8 cellular contexts compared by ENCODE assay signal in genomic region chr17:28334666-28335200, GRCh38. TPM values are rescaled to one million over a fixed set of nuclear protein-coding genes. Genes with fewer than 3 reads are reported as not detected.
DNase-seq lines count a peak whose midpoint lies in the region; ATAC-seq and TF ChIP-seq lines count a peak whose summit lies in the region.

No MANE protein-coding gene starts in this region.

- H3F3A ChIP-seq in Loucy (ENCODE audit: low read depth) (no peaks in the 10 kb centered on the region), neural cell (ENCODE audit: insufficient read depth, low read length, poor library complexity, severe bottlenecking) (no peaks in the 10 kb centered on the region)

- no peaks in the 10 kb centered on the region for H3K9me2 ChIP-seq in Loucy (replicated peaks; ENCODE audit: low read depth, low read length)
- H3K9me2 ChIP-seq in neural cell (ENCODE audit: insufficient read depth, low read length), result no peaks in the 10 kb centered on the region

- no peaks in the 10 kb centered on the region for H3K27me3 Mint-ChIP-seq in CD4-positive, CD25-positive, alpha-beta regulatory T cell

- peak overlapping the region; percentile 63 for H3K4me3 ChIP-seq in CD4-positive, CD25-positive, alpha-beta regulatory T cell (ENCODE audit: low read depth, low read length)
- peak overlapping the region; percentile 97 for H3K4me3 ChIP-seq in Loucy (ENCODE audit: low read length, poor library complexity, severe bottlenecking)
- H3K4me3 ChIP-seq in dorsolateral prefrontal cortex, result peak overlapping the region; percentile 76 to 100 (median 98)
- peak overlapping the region; percentile 88 for H3K4me3 ChIP-seq in neural cell (ENCODE audit: low read length)

- peak overlapping the region; percentile 96 for H2AFZ ChIP-seq in Loucy (ENCODE audit: low read length)
- peak overlapping the region; percentile 61 for H2AFZ ChIP-seq in neural cell (ENCODE audit: low read depth, low read length)

- peak overlapping the region; percentile 95 to 98 (median 97) for H3K4me3 Mint-ChIP-seq in CD4-positive, CD25-positive, alpha-beta regulatory T cell

- peaks cover 4 to 56% (median 43%) of the 10 kb centered on the region in 4 donors for H3K4me1 Mint-ChIP-seq in CD4-positive, CD25-positive, alpha-beta regulatory T cell

- H3K36me3 Mint-ChIP-seq in CD4-positive, CD25-positive, alpha-beta regulatory T cell, result peaks cover 4% of the 10 kb centered on the region

- no peak for TF ChIP-seq RAD21 in neural cell (conservative IDR thresholded peaks at IDR 0.05)

- TF ChIP-seq CTCF in Loucy (conservative IDR thresholded peaks at IDR 0.05; ENCODE audit: low read length) (no peak), dorsolateral prefrontal cortex (IDR thresholded peaks at IDR 0.05 in 54 of 56, conservative IDR thresholded peaks at IDR 0.05 in 2 of 56; ENCODE audit: low read depth in 1 of 56, partially characterized antibody in 56 of 56) (no peak), neural cell (IDR thresholded peaks at IDR 0.05; ENCODE audit: poor library complexity, severe bottlenecking) (no peak)

- peak overlapping the region; percentile 74 for H3K9ac ChIP-seq in Loucy (ENCODE audit: low read depth, low read length, poor library complexity, severe bottlenecking)
- H3K9ac ChIP-seq in neural cell (ENCODE audit: low read length), result peak overlapping the region; percentile 87

- peak overlapping the region; percentile 92 for H3K27ac ChIP-seq in CD4-positive, CD25-positive, alpha-beta regulatory T cell (ENCODE audit: insufficient read depth, low read length, poor library complexity, severe bottlenecking)
- peak overlapping the region in 55 of 59 donors; percentile 9 to 96 (median 87) for H3K27ac ChIP-seq in dorsolateral prefrontal cortex
- H3K27ac ChIP-seq in neural cell (ENCODE audit: low read length), result peak overlapping the region; percentile 94

- intact Hi-C loops in dorsolateral prefrontal cortex (cut with DNase I), result loop anchor here (1.0 to 5.0 kb wide), 3 partner anchors 16 to 618 kb away; partner anchors contain the start of genes POLDIP2 (in 2 of the 2), PHF12 (in 1 of the 2) and TMEM97 (in 1 of the 2)

- peaks cover 26% of the 10 kb centered on the region for H3K4me1 ChIP-seq in CD4-positive, CD25-positive, alpha-beta regulatory T cell (ENCODE audit: control insufficient read depth, insufficient read depth, low read length, poor library complexity, severe bottlenecking)
- peaks cover 24% of the 10 kb centered on the region for H3K4me1 ChIP-seq in Loucy (ENCODE audit: insufficient read depth, low read length, poor library complexity, severe bottlenecking)

- DNase-seq in CD4-positive, CD25-positive, alpha-beta regulatory T cell, result no peak
- DNase-seq in dorsolateral prefrontal cortex (peak in 2 of 10 donors; percentile 33 to 35), GF-D8 (lab: John Stamatoyannopoulos, UW) (no peak), GDM1 (lab: John Stamatoyannopoulos, UW) (no peak), superior temporal gyrus (ENCODE audit: extremely low spot score) (no peak)
- no peak for DNase-seq in stimulated activated CD4-positive, alpha-beta T cell treated with anti-CD3 and anti-CD28 coated beads, Interleukin-2, amount 100 ng/mL, for 48 hours

- H3K36me3 ChIP-seq in CD4-positive, CD25-positive, alpha-beta regulatory T cell (ENCODE audit: control insufficient read depth, insufficient read depth, low read length), result peaks cover 15% of the 10 kb centered on the region
- no peaks in the 10 kb centered on the region; the same call in 1 of the 2 replicates for H3K36me3 ChIP-seq in Loucy (ENCODE audit: insufficient read depth, low read length)
- no peaks in the 10 kb centered on the region for H3K36me3 ChIP-seq in neural cell (ENCODE audit: insufficient read depth, low read length)

- H3K79me2 ChIP-seq in Loucy (ENCODE audit: insufficient read depth, low read length), result peaks cover 39% of the 10 kb centered on the region; the same call in 1 of the 2 replicates
- H3K79me2 ChIP-seq in neural cell (replicated peaks; ENCODE audit: insufficient read depth, low read length), result peaks cover 53% of the 10 kb centered on the region

- no peaks in the 10 kb centered on the region for H3K9me3 Mint-ChIP-seq in CD4-positive, CD25-positive, alpha-beta regulatory T cell

- no peak for TF ChIP-seq EP300 in neural cell (conservative IDR thresholded peaks at IDR 0.05; ENCODE audit: poor library complexity, severe bottlenecking)

- H3K4me2 ChIP-seq in Loucy (ENCODE audit: low read depth, low read length, poor library complexity, severe bottlenecking) (peak overlapping the region; percentile 84), neural cell (ENCODE audit: low read length) (peak overlapping the region; percentile 99)

- no peaks in the 10 kb centered on the region for H3K9me3 ChIP-seq in CD4-positive, CD25-positive, alpha-beta regulatory T cell (ENCODE audit: control insufficient read depth in 2 of 2, low read length in 2 of 2)
- no peaks in the 10 kb centered on the region for H3K9me3 ChIP-seq in Loucy (ENCODE audit: insufficient read depth, low read depth, low read length)
- no peaks in the 10 kb centered on the region for H3K9me3 ChIP-seq in neural cell (ENCODE audit: low read length)

- H3K27me3 ChIP-seq in CD4-positive, CD25-positive, alpha-beta regulatory T cell (ENCODE audit: control insufficient read depth, insufficient read depth, low read length), result no peaks in the 10 kb centered on the region
- no peaks in the 10 kb centered on the region for H3K27me3 ChIP-seq in Loucy (ENCODE audit: insufficient read depth, low read length, poor library complexity, severe bottlenecking)
- no peaks in the 10 kb centered on the region for H3K27me3 ChIP-seq in dorsolateral prefrontal cortex
- H3K27me3 ChIP-seq in neural cell (ENCODE audit: insufficient read depth, low read depth, low read length), result no peaks in the 10 kb centered on the region

- ATAC-seq in CD4-positive, CD25-positive, alpha-beta regulatory T cell (ENCODE audit: low read depth in 2 of 2), result no peak

- H3K27ac Mint-ChIP-seq in CD4-positive, CD25-positive, alpha-beta regulatory T cell, result peak overlapping the region; percentile 84 to 97 (median 96)

- H4K20me1 ChIP-seq in Loucy (ENCODE audit: insufficient read depth, low read length, poor library complexity, severe bottlenecking), result peaks cover 4% of the 10 kb centered on the region
- H4K20me1 ChIP-seq in neural cell (ENCODE audit: insufficient read depth), result no peaks in the 10 kb centered on the region

TF ChIP-seq in neural cell, 6 proteins besides CTCF, POLR2A, EP300 and RAD21:
- TF ChIP-seq EZH2 (IDR thresholded peaks at IDR 0.05; ENCODE audit: borderline replicate concordance, insufficient read depth, low read length, poor library complexity, severe bottlenecking), result no peak
- no peak for TF ChIP-seq SMC3 (conservative IDR thresholded peaks at IDR 0.05; ENCODE audit: poor library complexity)
- TF ChIP-seq TAF1 (IDR thresholded peaks at IDR 0.05; ENCODE audit: low read depth), result no peak
- TF ChIP-seq, protein P1, sequence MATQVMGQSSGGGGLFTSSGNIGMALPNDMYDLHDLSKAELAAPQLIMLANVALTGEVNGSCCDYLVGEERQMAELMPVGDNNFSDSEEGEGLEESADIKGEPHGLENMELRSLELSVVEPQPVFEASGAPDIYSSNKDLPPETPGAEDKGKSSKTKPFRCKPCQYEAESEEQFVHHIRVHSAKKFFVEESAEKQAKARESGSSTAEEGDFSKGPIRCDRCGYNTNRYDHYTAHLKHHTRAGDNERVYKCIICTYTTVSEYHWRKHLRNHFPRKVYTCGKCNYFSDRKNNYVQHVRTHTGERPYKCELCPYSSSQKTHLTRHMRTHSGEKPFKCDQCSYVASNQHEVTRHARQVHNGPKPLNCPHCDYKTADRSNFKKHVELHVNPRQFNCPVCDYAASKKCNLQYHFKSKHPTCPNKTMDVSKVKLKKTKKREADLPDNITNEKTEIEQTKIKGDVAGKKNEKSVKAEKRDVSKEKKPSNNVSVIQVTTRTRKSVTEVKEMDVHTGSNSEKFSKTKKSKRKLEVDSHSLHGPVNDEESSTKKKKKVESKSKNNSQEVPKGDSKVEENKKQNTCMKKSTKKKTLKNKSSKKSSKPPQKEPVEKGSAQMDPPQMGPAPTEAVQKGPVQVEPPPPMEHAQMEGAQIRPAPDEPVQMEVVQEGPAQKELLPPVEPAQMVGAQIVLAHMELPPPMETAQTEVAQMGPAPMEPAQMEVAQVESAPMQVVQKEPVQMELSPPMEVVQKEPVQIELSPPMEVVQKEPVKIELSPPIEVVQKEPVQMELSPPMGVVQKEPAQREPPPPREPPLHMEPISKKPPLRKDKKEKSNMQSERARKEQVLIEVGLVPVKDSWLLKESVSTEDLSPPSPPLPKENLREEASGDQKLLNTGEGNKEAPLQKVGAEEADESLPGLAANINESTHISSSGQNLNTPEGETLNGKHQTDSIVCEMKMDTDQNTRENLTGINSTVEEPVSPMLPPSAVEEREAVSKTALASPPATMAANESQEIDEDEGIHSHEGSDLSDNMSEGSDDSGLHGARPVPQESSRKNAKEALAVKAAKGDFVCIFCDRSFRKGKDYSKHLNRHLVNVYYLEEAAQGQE (IDR thresholded peaks at IDR 0.05; ENCODE audit: borderline replicate concordance), result no peak
- TF ChIP-seq MXI1 (conservative IDR thresholded peaks at IDR 0.05; ENCODE audit: poor library complexity, severe bottlenecking), result no peak
- TF ChIP-seq POLR2AphosphoS5 (IDR thresholded peaks at IDR 0.05), result no peak

RNA-seq across cellular contexts. Expression of gene IFT20, which starts 0.5 kb away (rescaled TPM):
- 44.1 TPM for total RNA-seq in CD4-positive, CD25-positive, alpha-beta regulatory T cell
- polyA plus RNA-seq in CD4-positive, CD25-positive, alpha-beta regulatory T cell, result 10 to 100 TPM; 36.9 to 55.5 (median 44.4) TPM
- total RNA-seq in dorsolateral prefrontal cortex, result 10 to 100 TPM; 36.1 to 75.2 (median 53.6) TPM
- polyA plus RNA-seq in neural cell, result 194 and 213 TPM in 2 replicates
- 46.0 and 47.7 TPM in 2 replicates for polyA minus RNA-seq in neural cell

RNA-seq across cellular contexts. Expression of gene TNFAIP1, which starts 0.8 kb away (rescaled TPM):
- total RNA-seq in CD4-positive, CD25-positive, alpha-beta regulatory T cell, result 15.7 TPM
- polyA plus RNA-seq in CD4-positive, CD25-positive, alpha-beta regulatory T cell, result 10 to 100 TPM in 1 of 4 donors, 1 to 10 TPM in 3; 6.5 to 10.5 (median 8.8) TPM
- total RNA-seq in dorsolateral prefrontal cortex, result 10 to 100 TPM; 35.9 to 75.5 (median 51.0) TPM
- polyA plus RNA-seq in neural cell, result 40.4 and 40.8 TPM in 2 replicates
- polyA minus RNA-seq in neural cell, result 41.9 and 48.5 TPM in 2 replicates

RNA-seq across cellular contexts. Expression of gene TMEM97, which starts 15.7 kb away (rescaled TPM):
- total RNA-seq in CD4-positive, CD25-positive, alpha-beta regulatory T cell, result 4.1 TPM
- polyA plus RNA-seq in CD4-positive, CD25-positive, alpha-beta regulatory T cell, result 1 to 10 TPM; 6.6 to 9.5 (median 7.5) TPM
- total RNA-seq in dorsolateral prefrontal cortex, result 10 to 100 TPM in 116 of 120 experiments, 1 to 10 TPM in 4; 8.3 to 31.7 (median 16.3) TPM
- polyA plus RNA-seq in neural cell, result 16.9 and 19.0 TPM in 2 replicates
- 25.3 and 29.2 TPM in 2 replicates for polyA minus RNA-seq in neural cell

RNA-seq across cellular contexts. Expression of gene POLDIP2, which starts 22.6 kb away (rescaled TPM):
- 29.4 TPM for total RNA-seq in CD4-positive, CD25-positive, alpha-beta regulatory T cell
- polyA plus RNA-seq in CD4-positive, CD25-positive, alpha-beta regulatory T cell, result 10 to 100 TPM; 70.2 to 88.5 (median 74.7) TPM
- total RNA-seq in dorsolateral prefrontal cortex, result 10 to 100 TPM; 49.5 to 88.7 (median 68.8) TPM
- polyA plus RNA-seq in neural cell, result 75.4 and 84.0 TPM in 2 replicates
- polyA minus RNA-seq in neural cell, result 50.6 and 50.9 TPM in 2 replicates

RNA-seq across cellular contexts. Expression of gene SEBOX, which starts 30.3 kb away (rescaled TPM):
- total RNA-seq in CD4-positive, CD25-positive, alpha-beta regulatory T cell, result not detected
- not detected for polyA plus RNA-seq in CD4-positive, CD25-positive, alpha-beta regulatory T cell
- total RNA-seq in dorsolateral prefrontal cortex, result not detected
- not detected in 2 replicates for polyA plus RNA-seq in neural cell
- polyA minus RNA-seq in neural cell, result not detected in 2 replicates
